In genomic region chr4:6179362-6179761, GRCh38 we compare ENCODE assay signal across 20 cellular contexts. TPM values are rescaled to one million over a fixed set of nuclear protein-coding genes. Genes with fewer than 3 reads are reported as not detected.
DNase-seq lines count a peak whose midpoint lies in the region; ATAC-seq, FAIRE-seq and TF ChIP-seq lines count a peak whose summit lies in the region.
"Had no signal": no experiment of that assay in that cellular context is flagged by ENCODE, and none has a peak within 500 bp of the region (broad histone marks: within the 10 kb centered on the region; RNA-seq: fewer than 3 reads in every experiment).

No MANE protein-coding gene starts in this region.

- CTCF ChIA-PET in CD8-positive, alpha-beta T cell (lab: Charles Lee), result no interaction called here

- 0 out of 2 replicates have a peak overlapping the region, but pooled peaks have one; percentile 18 for H3K4me3 ChIP-seq in BLaER1
- H3K4me3 ChIP-seq in CD8-positive, alpha-beta T cell (ENCODE audit: low read depth, low read length), result no peak overlapping the region
- H3K4me3 ChIP-seq: heart right ventricle had no signal

- H3K27ac ChIP-seq in BLaER1, result peak overlapping the region; percentile 1; the same call in 1 of the 2 replicates
- H3K27ac ChIP-seq in CD8-positive, alpha-beta T cell (ENCODE audit: low read depth, low read length), result no peak overlapping the region

- no peaks in the 10 kb centered on the region for H4K20me1 ChIP-seq in BLaER1

- POLR2A ChIA-PET in CD8-positive, alpha-beta T cell (lab: Charles Lee), result no interaction called here

- H3K36me3 Mint-ChIP-seq in CD8-positive, alpha-beta T cell, result no peaks in the 10 kb centered on the region
- peaks cover 66% of the 10 kb centered on the region for H3K36me3 Mint-ChIP-seq in T-helper 1 cell treated with Interleukin-12 subunit alpha and Interleukin-12 subunit beta and Interleukin-4 antibody, amounts not matched to agents 30 μg/mL and 1 μg/mL, for 36 hours (ENCODE audit: low read depth)

- H3K27me3 Mint-ChIP-seq in CD8-positive, alpha-beta T cell (ENCODE audit: low read depth), result peaks cover 4% of the 10 kb centered on the region
- H3K27me3 Mint-ChIP-seq in T-helper 1 cell treated with Interleukin-12 subunit alpha and Interleukin-12 subunit beta and Interleukin-4 antibody, amounts not matched to agents 30 μg/mL and 1 μg/mL, for 36 hours (ENCODE audit: low read depth), result no peaks in the 10 kb centered on the region

- no peak overlapping the region for H3K4me3 Mint-ChIP-seq in CD8-positive, alpha-beta T cell
- peak overlapping the region; percentile 70 for H3K4me3 Mint-ChIP-seq in T-helper 1 cell treated with Interleukin-12 subunit alpha and Interleukin-12 subunit beta and Interleukin-4 antibody, amounts not matched to agents 30 μg/mL and 1 μg/mL, for 36 hours

- ATAC-seq in CD8-positive, alpha-beta T cell, result peak; percentile 15
- ATAC-seq in GM21423 (IDR thresholded peaks at IDR 0.05; ENCODE audit: unreplicated experiment), result no peak
- ATAC-seq: heart right ventricle, Panc1, sciatic nerve had no signal

- peaks cover 9% of the 10 kb centered on the region for H3K9me3 Mint-ChIP-seq in CD8-positive, alpha-beta T cell
- H3K9me3 Mint-ChIP-seq in T-helper 1 cell treated with Interleukin-12 subunit alpha and Interleukin-12 subunit beta and Interleukin-4 antibody, amounts not matched to agents 30 μg/mL and 1 μg/mL, for 36 hours, result peaks cover 21% of the 10 kb centered on the region

- H3K4me1 Mint-ChIP-seq in CD8-positive, alpha-beta T cell (ENCODE audit: low read depth), result peaks cover 60% of the 10 kb centered on the region
- peaks cover 82% of the 10 kb centered on the region for H3K4me1 Mint-ChIP-seq in T-helper 1 cell treated with Interleukin-12 subunit alpha and Interleukin-12 subunit beta and Interleukin-4 antibody, amounts not matched to agents 30 μg/mL and 1 μg/mL, for 36 hours (ENCODE audit: low read depth)

- intact Hi-C loops in CD8-positive, alpha-beta T cell (cut with DNase I, micrococcal nuclease), result no loop called here

- H3K4me2 ChIP-seq in BLaER1, result peak overlapping the region; percentile 62

- peak in 2 of 7 experiments; percentile 13 to 47 for DNase-seq in CD8-positive, alpha-beta T cell
- DNase-seq in central memory CD4-positive, alpha-beta T cell, result peak; percentile 29
- DNase-seq in putamen (ENCODE audit: low spot score) (no peak), RCC 7860 (ENCODE audit: low spot score) (no peak)
- DNase-seq: activated CD4-positive, alpha-beta T cell treated with anti-CD3 and anti-CD28 coated beads, Interleukin-2, amount 50 U/mL, for 1 hour; Calu3; heart right ventricle; Kasumi-1; NCI-H1417; NCI-H2171; NCI-H748 treated with DMSO at 0.1 percent for 48 hours had no signal

- no peak for TF ChIP-seq CTCF in CD8-positive, alpha-beta T cell (IDR thresholded peaks at IDR 0.05)

- no peak for FAIRE-seq in RCC 7860 (lab: Jason Lieb, UNC)
- FAIRE-seq: colon, endometrium had no signal

- H3K27me3 ChIP-seq in BLaER1, result no peaks in the 10 kb centered on the region
- H3K27me3 ChIP-seq in CD8-positive, alpha-beta T cell (ENCODE audit: insufficient read depth, low read length), result no peaks in the 10 kb centered on the region

- H3K9me3 ChIP-seq in BLaER1, result peaks cover 39% of the 10 kb centered on the region
- H3K9me3 ChIP-seq in CD8-positive, alpha-beta T cell (ENCODE audit: low read length), result no peaks in the 10 kb centered on the region

- H3K36me3 ChIP-seq in BLaER1, result no peaks in the 10 kb centered on the region
- H3K36me3 ChIP-seq in CD8-positive, alpha-beta T cell (ENCODE audit: insufficient read depth, low read length), result no peaks in the 10 kb centered on the region
- H3K36me3 ChIP-seq: heart right ventricle had no signal

- H3K4me1 ChIP-seq in BLaER1, result peaks cover 72% of the 10 kb centered on the region
- peaks cover 61% of the 10 kb centered on the region for H3K4me1 ChIP-seq in CD8-positive, alpha-beta T cell (ENCODE audit: insufficient read depth, low read length)
- H3K4me1 ChIP-seq: heart right ventricle had no signal

- peak overlapping the region; percentile 83 for H3K27ac Mint-ChIP-seq in CD8-positive, alpha-beta T cell
- peak overlapping the region; percentile 100 for H3K27ac Mint-ChIP-seq in T-helper 1 cell treated with Interleukin-12 subunit alpha and Interleukin-12 subunit beta and Interleukin-4 antibody, amounts not matched to agents 30 μg/mL and 1 μg/mL, for 36 hours

- no peak overlapping the region for H3K9ac ChIP-seq in BLaER1

RNA-seq across cellular contexts. Expression of gene JAKMIP1, which starts 21.0 kb away (rescaled TPM):
- 1 to 10 TPM; 2.3 to 3.0 TPM for total RNA-seq in CD8-positive, alpha-beta T cell
- total RNA-seq: Calu3, HT-29, lower leg skin had no signal
